Comparison of ENCODE assay signal across 8 cellular contexts in genomic region chr22:38056969-38057841, GRCh38. TPM values are rescaled to one million over a fixed set of nuclear protein-coding genes. Genes with fewer than 3 reads are reported as not detected.
DNase-seq lines count a peak whose midpoint lies in the region; ATAC-seq, FAIRE-seq and TF ChIP-seq lines count a peak whose summit lies in the region.

TSS of gene PICK1 (plus strand) at chr22:38057404. CDS start at chr22:38057810, 406 bp downstream.

- H3K4me3 ChIP-seq in MG63 = peak within 1 kb of the TSS; percentile 46
- peak within 1 kb of the TSS; percentile 76 for H3K4me3 ChIP-seq in SK-N-MC
- H3K4me3 ChIP-seq in gastroesophageal sphincter = peak within 1 kb of the TSS; percentile 60 to 68
- peak within 1 kb of the TSS; percentile 57 for H3K4me3 ChIP-seq in neuron (ENCODE audit: low read length)
- peak within 1 kb of the TSS; percentile 83 for H3K4me3 ChIP-seq in stomach smooth muscle (ENCODE audit: low read length in 2 of 2)

- ATAC-seq in gastroesophageal sphincter = peak; percentile 93
- no peak for ATAC-seq in HG03521 (IDR thresholded peaks at IDR 0.05; ENCODE audit: unreplicated experiment)

- peak in 3 of 4 experiments; percentile 26 to 47 (median 34) for TF ChIP-seq CTCF in gastroesophageal sphincter (IDR thresholded peaks at IDR 0.05)

- no peaks in the 10 kb centered on the region for H3K9me3 ChIP-seq in MG63
- no peaks in the 10 kb centered on the region for H3K9me3 ChIP-seq in SK-N-MC (ENCODE audit: low read depth, low read length)
- H3K9me3 ChIP-seq in gastroesophageal sphincter = no peaks in the 10 kb centered on the region
- H3K9me3 ChIP-seq in neuron (ENCODE audit: low read length) = no peaks in the 10 kb centered on the region
- no peaks in the 10 kb centered on the region for H3K9me3 ChIP-seq in stomach smooth muscle (ENCODE audit: control insufficient read depth in 2 of 2, low read length in 2 of 2)

- peak within 1 kb of the TSS; percentile 82 for H2AFZ ChIP-seq in neuron (ENCODE audit: low read depth, low read length)

- H3K27ac ChIP-seq in SK-N-MC = peak within 1 kb of the TSS; percentile 84; the same call in 1 of the 2 replicates
- peak within 1 kb of the TSS; percentile 75 to 92 (median 84) for H3K27ac ChIP-seq in gastroesophageal sphincter
- peak within 1 kb of the TSS; percentile 77 for H3K27ac ChIP-seq in stomach smooth muscle (ENCODE audit: low read length)

- peak; percentile 85 for FAIRE-seq in GM18507 (lab: Jason Lieb, UNC)

- H3K36me3 ChIP-seq in MG63 (no peaks in the 10 kb centered on the region), SK-N-MC (ENCODE audit: insufficient read depth, low read length) (0 out of 2 replicates have a peak, but pooled peaks cover 3% of the 10 kb centered on the region), gastroesophageal sphincter (peaks cover 0 to 35% of the 10 kb centered on the region in 2 donors), neuron (ENCODE audit: insufficient read depth, low read length) (peaks cover 12% of the 10 kb centered on the region), stomach smooth muscle (ENCODE audit: control insufficient read depth in 2 of 2, insufficient read depth in 2 of 2, low read length in 2 of 2) (peaks cover 0 to 6% of the 10 kb centered on the region in 2 donors)

- H3K27me3 ChIP-seq in MG63 (no peaks in the 10 kb centered on the region), gastroesophageal sphincter (peaks cover 6% of the 10 kb centered on the region), neuron (ENCODE audit: insufficient read depth, low read length) (peaks cover 2% of the 10 kb centered on the region), stomach smooth muscle (ENCODE audit: control insufficient read depth in 1 of 2, insufficient read depth in 2 of 2, low read length in 2 of 2) (peaks cover 0 to 12% of the 10 kb centered on the region in 2 donors)

- no peak for TF ChIP-seq EP300 in gastroesophageal sphincter (IDR thresholded peaks at IDR 0.05)

- DNase-seq in GM18507 (ENCODE audit: extremely low spot score, insufficient read length, low read depth) (peak; percentile 87), MG63 (peak; percentile 73), SK-N-MC (ENCODE audit: low read depth, low spot score) (peak; percentile 40)
- DNase-seq in activated naive CD4-positive, alpha-beta T cell treated with anti-CD3 and anti-CD28 coated beads, Interleukin-2, amount 50 U/mL, for 16 hours = peak; percentile 82

- WGBS in gastroesophageal sphincter (ENCODE audit: low coverage in 1 of 2), 2 donors = 2% methylated on average over 25 of the region's 47 CpGs; no CpG with 5 or more reads in 1 of the 2 donors

- peak in 1 of 2 donors; percentile 15 for TF ChIP-seq POLR2A in gastroesophageal sphincter (IDR thresholded peaks at IDR 0.05)

- peak within 1 kb of the TSS; percentile 80 for H3K9ac ChIP-seq in SK-N-MC (ENCODE audit: insufficient read length)
- H3K9ac ChIP-seq in stomach smooth muscle (ENCODE audit: low read length in 2 of 2) = peak within 1 kb of the TSS; percentile 77 to 81

- H3K4me1 ChIP-seq in gastroesophageal sphincter (peaks cover 0 to 27% (median 10%) of the 10 kb centered on the region in 3 donors), neuron (ENCODE audit: insufficient read depth, low read length) (peaks cover 11% of the 10 kb centered on the region), stomach smooth muscle (ENCODE audit: control insufficient read depth, insufficient read depth, low read length) (peaks cover 9% of the 10 kb centered on the region)

RNA-seq across cellular contexts. Expression of gene PICK1, which starts in this region (rescaled TPM):
- 7.3 and 21.7 TPM in 2 replicates for total RNA-seq in MG63 (2014; rRNA removed; shearing (Covaris generic); ENCODE audit: low replicate concordance)
- total RNA-seq in gastroesophageal sphincter = 10 to 100 TPM; 20.3 to 35.3 (median 25.7) TPM
